ENCODE assay signal across 10 cellular contexts in the genomic region with DNA sequence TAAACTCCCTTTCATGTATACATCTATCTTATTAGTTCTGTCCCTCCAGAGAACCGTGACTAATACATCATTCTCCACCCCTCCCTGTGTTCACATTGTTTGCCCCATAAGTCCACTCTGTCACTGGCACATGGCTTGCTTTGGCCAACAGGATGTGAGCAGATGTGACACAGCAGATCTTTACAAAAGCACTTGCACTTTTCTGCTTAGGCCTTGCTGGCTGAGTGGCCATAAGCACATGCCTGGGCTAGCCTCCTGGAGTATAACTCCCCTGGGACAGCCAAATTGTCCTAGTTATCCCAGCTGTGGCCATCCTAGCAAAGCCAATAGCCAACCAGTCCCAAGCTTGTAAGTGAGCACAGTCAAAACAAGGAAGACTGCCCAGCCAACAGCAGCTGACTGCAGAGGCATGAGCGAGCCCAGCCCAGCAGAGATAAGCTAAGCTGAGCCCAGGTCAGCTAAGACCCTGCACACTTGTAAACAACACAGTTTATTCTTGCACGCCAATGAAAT. TPM values are rescaled to one million over a fixed set of nuclear protein-coding genes. Genes with fewer than 3 reads are reported as not detected.
DNase-seq lines count a peak whose midpoint lies in the region; ATAC-seq, FAIRE-seq and TF ChIP-seq lines count a peak whose summit lies in the region.
"Had no signal": no experiment of that assay in that cellular context is flagged by ENCODE, and none has a peak within 500 bp of the region (broad histone marks: within the 10 kb centered on the region; RNA-seq: fewer than 3 reads in every experiment).

No MANE protein-coding gene starts in this region.

- intact Hi-C loops in ascending aorta (cut with DNase I) (loop anchor here (10.0 kb wide), 1 partner anchor 266 kb away; the partner anchor contains the start of gene PAX6), posterior cingulate gyrus (cut with DNase I) (no loop called here)

- H3K4me1 ChIP-seq in ascending aorta = no peaks in the 10 kb centered on the region

- DNase-seq in WERI-Rb-1 (peak; percentile 72), myocyte (ENCODE audit: low read depth) (peak; percentile 76), frontal cortex (ENCODE audit: low spot score in 2 of 2) (no peak), ascending aorta (ENCODE audit: low spot score in 2 of 2) (no peak), posterior cingulate gyrus (no peak)
- DNase-seq in activated naive CD4-positive, alpha-beta T cell (lab: John Stamatoyannopoulos, UW) = no peak

- no peak overlapping the region for H3K4me3 ChIP-seq in WERI-Rb-1 (ENCODE audit: low read depth, low read length)
- no peak overlapping the region for H3K4me3 ChIP-seq in ascending aorta

- no peaks in the 10 kb centered on the region for H3K36me3 ChIP-seq in WERI-Rb-1
- no peaks in the 10 kb centered on the region for H3K36me3 ChIP-seq in ascending aorta

- ATAC-seq in GM18498 (IDR thresholded peaks at IDR 0.05; ENCODE audit: unreplicated experiment) = peak; percentile 76
- ATAC-seq in HG02938 (IDR thresholded peaks at IDR 0.05; ENCODE audit: unreplicated experiment) = peak; percentile 63
- ATAC-seq: activated T-helper 17 cell treated with anti-CD3 and anti-CD28 coated beads, Interleukin-2, amount 50 U/mL, for 72 hours; Panc1 had no signal

- H3K9me3 ChIP-seq in WERI-Rb-1 (ENCODE audit: severe bottlenecking) (no peaks in the 10 kb centered on the region), ascending aorta (no peaks in the 10 kb centered on the region)

- no peak for FAIRE-seq in frontal cortex (lab: Jason Lieb, UNC)

- H3K27me3 ChIP-seq in WERI-Rb-1 (ENCODE audit: insufficient read depth, low read depth, severe bottlenecking) (no peaks in the 10 kb centered on the region), ascending aorta (no peaks in the 10 kb centered on the region)

- TF ChIP-seq CTCF in WERI-Rb-1 (IDR thresholded peaks at IDR 0.05; ENCODE audit: low read depth, low read length) (no peak), ascending aorta (IDR thresholded peaks at IDR 0.05) (no peak)

- H3K27ac ChIP-seq in WERI-Rb-1 (peak overlapping the region; percentile 17; the same call in 1 of the 2 replicates), ascending aorta (peak overlapping the region in 1 of 2 donors; percentile 0)

RNA-seq across cellular contexts. Expression of gene RCN1, which starts 9.7 kb away (rescaled TPM):
- total RNA-seq in myocyte (242 and 262 TPM in 2 replicates), frontal cortex (22.8 TPM), ascending aorta (85.0 TPM)
- polyA plus RNA-seq in myocyte (2012) = 278 TPM

Comparison
In these comparisons a context has a peak if more than half of its experiments do, and no peak if none do; other contexts are left out.
1. DNase-seq: peak in WERI-Rb-1 (single experiment) and myocyte (single experiment); none in frontal cortex (0 of 2), activated naive CD4-positive, alpha-beta T cell (0 of 4), ascending aorta (0 of 2) and posterior cingulate gyrus (0 of 10).